ENCODE assay signal across 32 cellular contexts in genomic region chr5:137433539-137433938, GRCh38.
"Had no signal": no experiment of that assay in that cellular context is flagged by ENCODE, and none has a peak within 500 bp of the region (broad histone marks: within the 10 kb centered on the region; RNA-seq: fewer than 3 reads in every experiment).

No MANE protein-coding gene starts in this region.

- DNase-seq: activated effector memory CD4-positive, alpha-beta T cell treated with anti-CD3 and anti-CD28 coated beads, Interleukin-2, amount 50 U/mL, for 16 hours; activated effector memory CD4-positive, alpha-beta T cell treated with Interleukin-2 at 50 U/mL for 16 hours; activated gamma-delta T cell; activated gamma-delta T cell treated with Interleukin-2 at 50 U/mL for 16 hours; activated naive CD4-positive, alpha-beta T cell; activated naive CD4-positive, alpha-beta T cell treated with anti-CD3 and anti-CD28 coated beads for 36 hours; activated naive CD4-positive, alpha-beta T cell treated with anti-CD3 and anti-CD28 coated beads, Interleukin-2, amount 10 ng/mL, durations not matched to agents 7 days and 5 days; activated naive CD4-positive, alpha-beta T cell treated with anti-CD3 and anti-CD28 coated beads, Interleukin-2, amount 50 U/mL, for 16 hours; activated naive CD4-positive, alpha-beta T cell treated with Interleukin-2 at 50 U/mL for 16 hours; activated naive CD8-positive, alpha-beta T cell treated with anti-CD3 and anti-CD28 coated beads for 36 hours; activated naive CD8-positive, alpha-beta T cell treated with anti-CD3 and anti-CD28 coated beads, Interleukin-2, amount 10 ng/mL, durations not matched to agents 7 days and 5 days; activated naive CD8-positive, alpha-beta T cell treated with anti-CD3 and anti-CD28 coated beads, Interleukin-2, amount 50 U/mL, for 24 hours; activated T-cell treated with anti-CD3 and anti-CD28 coated beads, Interleukin-2, amount 50 U/mL, for 1 hour; activated T-cell treated with anti-CD3 and anti-CD28 coated beads, Interleukin-2, amount 50 U/mL, for 24 hours; activated T-cell treated with anti-CD3 and anti-CD28 coated beads, Interleukin-2, amount 50 U/mL, for 4 hours; activated T-cell treated with anti-CD3 and anti-CD28 coated beads, Interleukin-2, amount 50 U/mL, for 48 hours; activated T-cell treated with anti-CD3 and anti-CD28 coated beads, Interleukin-2, amount 50 U/mL, for 72 hours; adrenal gland; amniotic stem cell; amygdala; anterior cingulate cortex; aorta; body of pancreas; brain microvascular endothelial cell; caudate nucleus; central memory CD4-positive, alpha-beta T cell; cerebellar nuclear complex had no signal

- H3K27me3 ChIP-seq: adrenal gland, ascending aorta, body of pancreas, brain microvascular endothelial cell had no signal

- H3K9me3 ChIP-seq: adrenal gland, ascending aorta, body of pancreas, breast epithelium had no signal

- ATAC-seq: activated naive CD4-positive, alpha-beta T cell treated with anti-CD3 and anti-CD28 coated beads, Interleukin-2, amount 50 U/mL, for 72 hours; activated naive CD8-positive, alpha-beta T cell treated with anti-CD3 and anti-CD28 coated beads, Interleukin-2, amount 50 U/mL, for 24 hours; activated T-cell treated with anti-CD3 and anti-CD28 coated beads, Interleukin-2, amount 50 U/mL, for 4 hours; activated T-cell treated with anti-CD3 and anti-CD28 coated beads, Interleukin-2, amount 50 U/mL, for 72 hours; activated T-helper 17 cell treated with anti-CD3 and anti-CD28 coated beads, Interleukin-2, amount 50 U/mL, for 72 hours; body of pancreas had no signal

- H3K27ac ChIP-seq: adrenal gland, ascending aorta, body of pancreas, brain microvascular endothelial cell, breast epithelium, cardiac muscle cell had no signal

- H3K4me3 ChIP-seq: adrenal gland, ascending aorta, body of pancreas, breast epithelium, cardiac muscle cell had no signal

- H3K36me3 ChIP-seq: adrenal gland, ascending aorta, brain microvascular endothelial cell, breast epithelium, cardiac muscle cell had no signal

- H3K4me1 ChIP-seq: adrenal gland, ascending aorta, body of pancreas, breast epithelium had no signal
